27 cellular contexts compared by ENCODE assay signal in genomic region chr3:3701949-3702348, GRCh38.
"Had no signal": no experiment of that assay in that cellular context is flagged by ENCODE, and none has a peak within 500 bp of the region (broad histone marks: within the 10 kb centered on the region; RNA-seq: fewer than 3 reads in every experiment).

No MANE protein-coding gene starts in this region.

- H3K36me3 ChIP-seq: stomach, suprapubic skin, thoracic aorta, thyroid gland, tibial artery, tibial nerve, transverse colon, upper lobe of left lung, upper lobe of right lung, uterus, vagina had no signal

- H3K4me1 Mint-ChIP-seq: stimulated activated effector memory CD8-positive, alpha-beta T cell treated with anti-CD3 and anti-CD28 coated beads, Interleukin-12 subunit alpha, Interleukin-12 subunit beta, amount 100 ng/mL, for 72 hours; stimulated activated naive B cell treated with anti-CD40 and anti-IgM and Interleukin-4, amounts not matched to agents 10 μg/mL and 1 μg/mL and 100 μg/mL, for 72 hours; stimulated activated naive CD8-positive, alpha-beta T cell treated with anti-CD3 and anti-CD28 coated beads, Interleukin-15, amount 100 ng/mL, for 72 hours had no signal

- H3K9me3 Mint-ChIP-seq: stimulated activated memory B cell treated with anti-CD40 and anti-IgM and Interleukin-4, amounts not matched to agents 10 μg/mL and 1 μg/mL and 100 μg/mL, for 72 hours; type B pancreatic cell had no signal

- DNase-seq: stimulated activated CD4-positive, alpha-beta T cell treated with anti-CD3 and anti-CD28 coated beads, Interleukin-2, amount 100 ng/mL, for 48 hours; stimulated activated CD4-positive, alpha-beta T cell treated with anti-CD3 and anti-CD28 coated beads, Interleukin-4, amount 100 ng/mL, for 1 hour; stimulated activated CD4-positive, alpha-beta T cell treated with anti-CD3 and anti-CD28 coated beads, Interleukin-4, amount 100 ng/mL, for 24 hours; stimulated activated CD4-positive, alpha-beta T cell treated with anti-CD3 and anti-CD28 coated beads, Interleukin-4, amount 100 ng/mL, for 4 hours; stimulated activated naive B cell treated with anti-CD40 and anti-IgM and Interleukin-4, amounts not matched to agents 10 μg/mL and 1 μg/mL and 100 μg/mL, for 72 hours; stimulated activated naive CD4-positive, alpha-beta T cell; stimulated activated naive CD4-positive, alpha-beta T cell treated with Interleukin-2 at 50 U/mL for 16 hours; stimulated activated naive CD8-positive, alpha-beta T cell treated with anti-CD3 and anti-CD28 coated beads, Interleukin-15, amount 100 ng/mL, for 72 hours; stimulated activated naive CD8-positive, alpha-beta T cell treated with anti-CD3 and anti-CD28 coated beads, Interleukin-15, Interleukin-2, amounts not matched to agents 100 U/mL and 50 U/mL, for 24 hours; stomach; substantia nigra; testis; thyroid gland; tibial artery; transverse colon; trophoblast cell; upper lobe of left lung; upper lobe of right lung; uterus had no signal

- H3K27ac Mint-ChIP-seq: stimulated activated effector memory CD8-positive, alpha-beta T cell treated with anti-CD3 and anti-CD28 coated beads, Interleukin-12 subunit alpha, Interleukin-12 subunit beta, amount 100 ng/mL, for 72 hours; stimulated activated memory B cell treated with anti-CD40 and anti-IgM and Interleukin-4, amounts not matched to agents 10 μg/mL and 1 μg/mL and 100 μg/mL, for 72 hours; stimulated activated naive B cell treated with anti-CD40 and anti-IgM and Interleukin-4, amounts not matched to agents 10 μg/mL and 1 μg/mL and 100 μg/mL, for 72 hours; stimulated activated naive CD8-positive, alpha-beta T cell treated with anti-CD3 and anti-CD28 coated beads, Interleukin-15, Interleukin-2, amounts not matched to agents 100 ng/mL and 50 ng/mL, for 24 hours; type B pancreatic cell had no signal

- H3K36me3 Mint-ChIP-seq: stimulated activated effector memory CD8-positive, alpha-beta T cell treated with anti-CD3 and anti-CD28 coated beads, Interleukin-12 subunit alpha, Interleukin-12 subunit beta, amount 100 ng/mL, for 72 hours; stimulated activated memory B cell treated with anti-CD40 and anti-IgM and Interleukin-4, amounts not matched to agents 10 μg/mL and 1 μg/mL and 100 μg/mL, for 72 hours; stimulated activated naive B cell treated with anti-CD40 and anti-IgM and Interleukin-4, amounts not matched to agents 10 μg/mL and 1 μg/mL and 100 μg/mL, for 72 hours; type B pancreatic cell had no signal

- H3K27ac ChIP-seq: stomach, suprapubic skin, testis, thoracic aorta, thyroid gland, tibial artery, tibial nerve, transverse colon, upper lobe of left lung, upper lobe of right lung, uterus, vagina had no signal

- H3K4me3 ChIP-seq: stomach, suprapubic skin, testis, thoracic aorta, thyroid gland, tibial artery, tibial nerve, transverse colon, upper lobe of left lung, upper lobe of right lung, uterus, vagina had no signal

- H3K27me3 ChIP-seq: stomach, suprapubic skin, testis, thyroid gland, tibial artery, tibial nerve, transverse colon, upper lobe of left lung, upper lobe of right lung, uterus, vagina had no signal

- H3K4me1 ChIP-seq: suprapubic skin, testis, thyroid gland, transverse colon, upper lobe of left lung, upper lobe of right lung, uterus, vagina had no signal

- H3K9me3 ChIP-seq: stomach, suprapubic skin, testis, thoracic aorta, thyroid gland, tibial artery, tibial nerve, transverse colon, upper lobe of left lung, upper lobe of right lung, uterus, vagina had no signal

- H3K4me3 Mint-ChIP-seq: stimulated activated effector memory CD8-positive, alpha-beta T cell treated with anti-CD3 and anti-CD28 coated beads, Interleukin-12 subunit alpha, Interleukin-12 subunit beta, amount 100 ng/mL, for 72 hours; stimulated activated memory B cell treated with anti-CD40 and anti-IgM and Interleukin-4, amounts not matched to agents 10 μg/mL and 1 μg/mL and 100 μg/mL, for 72 hours; stimulated activated naive B cell treated with anti-CD40 and anti-IgM and Interleukin-4, amounts not matched to agents 10 μg/mL and 1 μg/mL and 100 μg/mL, for 72 hours; stimulated activated naive CD8-positive, alpha-beta T cell treated with anti-CD3 and anti-CD28 coated beads, Interleukin-15, amount 100 ng/mL, for 72 hours; stimulated activated naive CD8-positive, alpha-beta T cell treated with anti-CD3 and anti-CD28 coated beads, Interleukin-15, Interleukin-2, amounts not matched to agents 100 ng/mL and 50 ng/mL, for 24 hours; type B pancreatic cell had no signal

- H3K27me3 Mint-ChIP-seq: stimulated activated memory B cell treated with anti-CD40 and anti-IgM and Interleukin-4, amounts not matched to agents 10 μg/mL and 1 μg/mL and 100 μg/mL, for 72 hours; stimulated activated naive B cell treated with anti-CD40 and anti-IgM and Interleukin-4, amounts not matched to agents 10 μg/mL and 1 μg/mL and 100 μg/mL, for 72 hours; stimulated activated naive CD8-positive, alpha-beta T cell treated with anti-CD3 and anti-CD28 coated beads, Interleukin-15, amount 100 ng/mL, for 72 hours; stimulated activated naive CD8-positive, alpha-beta T cell treated with anti-CD3 and anti-CD28 coated beads, Interleukin-15, Interleukin-2, amounts not matched to agents 100 ng/mL and 50 ng/mL, for 24 hours had no signal
